In the genomic region with DNA sequence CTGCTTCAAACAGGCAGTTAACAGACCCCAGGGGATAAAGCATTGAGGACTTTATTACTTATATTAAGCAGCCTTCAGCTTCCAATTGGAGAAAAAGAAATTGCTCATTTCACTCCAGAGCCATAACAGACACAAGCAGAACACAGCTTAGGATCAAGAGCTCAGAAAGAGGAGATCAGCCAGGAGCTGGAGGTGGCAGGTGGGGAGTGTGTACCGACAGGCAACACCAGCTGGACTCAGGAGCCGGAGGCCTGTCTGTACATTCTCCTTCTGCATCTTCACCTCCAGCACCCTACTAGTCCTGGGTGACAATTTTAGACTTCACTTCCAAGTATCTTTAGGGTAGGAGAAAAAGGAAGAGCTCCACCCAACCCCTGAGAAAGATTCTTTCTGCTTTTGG, we compare ENCODE assay signal across 24 cellular contexts.
"Had no signal": no experiment of that assay in that cellular context is flagged by ENCODE, and none has a peak within 500 bp of the region (broad histone marks: within the 10 kb centered on the region; RNA-seq: fewer than 3 reads in every experiment).

No MANE protein-coding gene starts in this region.

- H3K4me3 ChIP-seq: gastroesophageal sphincter, lung, ovary, right lobe of liver, transverse colon, upper lobe of right lung, uterus had no signal

- H3K27me3 ChIP-seq: gastroesophageal sphincter, ovary, right lobe of liver had no signal

- H3K27ac Mint-ChIP-seq: immature natural killer cell; memory B cell; natural killer cell; stimulated activated naive B cell treated with anti-CD40 and anti-IgM and Interleukin-4, amounts not matched to agents 10 μg/mL and 1 μg/mL and 100 μg/mL, for 72 hours; stimulated activated naive CD8-positive, alpha-beta T cell treated with anti-CD3 and anti-CD28 coated beads, Interleukin-15, Interleukin-2, amounts not matched to agents 100 ng/mL and 50 ng/mL, for 24 hours had no signal

- H3K9me3 ChIP-seq: gastroesophageal sphincter, ovary, right lobe of liver, transverse colon, upper lobe of right lung, uterus had no signal

- H3K36me3 Mint-ChIP-seq: immature natural killer cell; memory B cell; natural killer cell; stimulated activated naive B cell treated with anti-CD40 and anti-IgM and Interleukin-4, amounts not matched to agents 10 μg/mL and 1 μg/mL and 100 μg/mL, for 72 hours had no signal

- ATAC-seq: esophagus mucosa; gastroesophageal sphincter; left colon; natural killer cell; right lobe of liver; stimulated activated naive B cell treated with anti-CD40 and anti-IgM and Interleukin-4, amounts not matched to agents 10 μg/mL and 1 μg/mL and 100 μg/mL, for 72 hours; upper lobe of right lung had no signal

- H3K4me3 Mint-ChIP-seq: immature natural killer cell; memory B cell; natural killer cell; stimulated activated naive B cell treated with anti-CD40 and anti-IgM and Interleukin-4, amounts not matched to agents 10 μg/mL and 1 μg/mL and 100 μg/mL, for 72 hours; stimulated activated naive CD8-positive, alpha-beta T cell treated with anti-CD3 and anti-CD28 coated beads, Interleukin-15, Interleukin-2, amounts not matched to agents 100 ng/mL and 50 ng/mL, for 24 hours had no signal

- H3K4me1 ChIP-seq: right lobe of liver, transverse colon, upper lobe of right lung, uterus had no signal

- H3K9me3 Mint-ChIP-seq: immature natural killer cell; memory B cell; natural killer cell; stimulated activated naive CD8-positive, alpha-beta T cell treated with anti-CD3 and anti-CD28 coated beads, Interleukin-15, Interleukin-2, amounts not matched to agents 100 ng/mL and 50 ng/mL, for 24 hours had no signal

- H3K36me3 ChIP-seq: gastroesophageal sphincter, ovary, right lobe of liver, transverse colon, upper lobe of right lung, uterus had no signal

- H3K4me1 Mint-ChIP-seq: immature natural killer cell, natural killer cell had no signal

- H3K27ac ChIP-seq: gastroesophageal sphincter, ovary, right lobe of liver, transverse colon, upper lobe of right lung, uterus had no signal

- DNase-seq: cortex of kidney; foreskin fibroblast; hypothalamus; immature natural killer cell; islet precursor cell; kidney glomerular epithelial cell; left colon; natural killer cell; occipital lobe; ovary; posterior cingulate gyrus; right lobe of liver; small intestine; stimulated activated CD4-positive, alpha-beta T cell treated with anti-CD3 and anti-CD28 coated beads, Interleukin-15, amount 100 ng/mL, for 24 hours; stimulated activated CD4-positive, alpha-beta T cell treated with anti-CD3 and anti-CD28 coated beads, Interleukin-2, amount 100 ng/mL, for 48 hours; stimulated activated naive B cell treated with anti-CD40 and anti-IgM and Interleukin-4, amounts not matched to agents 10 μg/mL and 1 μg/mL and 100 μg/mL, for 72 hours; transverse colon; upper lobe of right lung; uterus had no signal
